23 cellular contexts compared by ENCODE assay signal in genomic region chr2:188572592-188572991, GRCh38.
"Had no signal": no experiment of that assay in that cellular context is flagged by ENCODE, and none has a peak within 500 bp of the region (broad histone marks: within the 10 kb centered on the region; RNA-seq: fewer than 3 reads in every experiment).

No MANE protein-coding gene starts in this region.

- H3K27me3 ChIP-seq: esophagus squamous epithelium, gastroesophageal sphincter, neural progenitor cell, pancreas, tibial artery, upper lobe of left lung, uterus had no signal

- H3K4me3 Mint-ChIP-seq: effector memory CD8-positive, alpha-beta T cell; memory B cell; natural killer cell treated with Interleukin-12 subunit alpha and Interleukin-12 subunit beta and Interleukin-15 and Interleukin-18, amount 100 ng/mL, for 72 hours; neural progenitor cell had no signal

- H3K36me3 Mint-ChIP-seq: memory B cell; natural killer cell treated with Interleukin-12 subunit alpha and Interleukin-12 subunit beta and Interleukin-15 and Interleukin-18, amount 100 ng/mL, for 72 hours had no signal

- H3K9me3 ChIP-seq: esophagus squamous epithelium, gastroesophageal sphincter, left ventricle myocardium inferior, lower lobe of right lung, pancreas, tibial artery, upper lobe of left lung, uterus had no signal

- H3K4me2 ChIP-seq: neural progenitor cell had no signal

- H3K4me1 Mint-ChIP-seq: memory B cell had no signal

- H3K4me1 ChIP-seq: esophagus squamous epithelium, left ventricle myocardium inferior, lower lobe of right lung, neural progenitor cell, pancreas, upper lobe of left lung, uterus had no signal

- H3K27ac Mint-ChIP-seq: effector memory CD8-positive, alpha-beta T cell; memory B cell; natural killer cell treated with Interleukin-12 subunit alpha and Interleukin-12 subunit beta and Interleukin-15 and Interleukin-18, amount 100 ng/mL, for 72 hours; neural progenitor cell; progenitor cell of endocrine pancreas had no signal

- ATAC-seq: effector memory CD8-positive, alpha-beta T cell; gastroesophageal sphincter; left cardiac atrium; lower lobe of right lung; natural killer cell treated with Interleukin-12 subunit alpha and Interleukin-12 subunit beta and Interleukin-15 and Interleukin-18, amount 100 ng/mL, for 72 hours; pancreas; right cardiac atrium had no signal

- H3K36me3 ChIP-seq: left ventricle myocardium inferior, uterus had no signal

- H3K9me3 Mint-ChIP-seq: memory B cell, neural progenitor cell had no signal

- DNase-seq: effector memory CD8-positive, alpha-beta T cell; esophagus squamous epithelium; foreskin fibroblast; glutamatergic neuron; kidney; left cardiac atrium; left ventricle myocardium inferior; lower lobe of right lung; midbrain; nucleus accumbens; pancreas; right cardiac atrium; stimulated activated CD4-positive, alpha-beta T cell treated with anti-CD3 and anti-CD28 coated beads, Interleukin-2, amount 100 ng/mL, for 48 hours; stimulated activated naive CD4-positive, alpha-beta T cell treated with Interleukin-2 at 50 U/mL for 16 hours; tibial artery; upper lobe of left lung; uterus had no signal

- H3K27ac ChIP-seq: esophagus squamous epithelium, gastroesophageal sphincter, left ventricle myocardium inferior, lower lobe of right lung, neural progenitor cell, pancreas, tibial artery, upper lobe of left lung, uterus had no signal

- H3K4me3 ChIP-seq: esophagus squamous epithelium, gastroesophageal sphincter, left ventricle myocardium inferior, lower lobe of right lung, neural progenitor cell, pancreas, smooth muscle cell, tibial artery, upper lobe of left lung, uterus had no signal

- H3K27me3 Mint-ChIP-seq: effector memory CD8-positive, alpha-beta T cell; memory B cell; natural killer cell treated with Interleukin-12 subunit alpha and Interleukin-12 subunit beta and Interleukin-15 and Interleukin-18, amount 100 ng/mL, for 72 hours; progenitor cell of endocrine pancreas had no signal

- H3K9ac ChIP-seq: neural progenitor cell had no signal

- H2AFZ ChIP-seq: neural progenitor cell had no signal
